In genomic region chr18:46302866-46303485, GRCh38 we compare ENCODE assay signal across 28 cellular contexts.
DNase-seq lines count a peak whose midpoint lies in the region; ATAC-seq lines count a peak whose summit lies in the region.
"Had no signal": no experiment of that assay in that cellular context is flagged by ENCODE, and none has a peak within 500 bp of the region (broad histone marks: within the 10 kb centered on the region; RNA-seq: fewer than 3 reads in every experiment).

No MANE protein-coding gene starts in this region.

- 82% methylated on average over 11 of the region's 11 CpGs for WGBS in right cardiac atrium

- no peak overlapping the region for H3K27ac Mint-ChIP-seq in activated naive CD8-positive, alpha-beta T cell treated with anti-CD3 and anti-CD28 coated beads, Interleukin-2, amount 10 ng/mL, durations not matched to agents 7 days and 5 days
- no peak overlapping the region for H3K27ac Mint-ChIP-seq in activated naive CD8-positive, alpha-beta T cell treated with anti-CD3 and anti-CD28 coated beads, Interleukin-2, amount 50 U/mL, for 24 hours
- H3K27ac Mint-ChIP-seq in stimulated activated naive CD8-positive, alpha-beta T cell treated with anti-CD3 and anti-CD28 coated beads, Interleukin-15, amount 100 ng/mL, for 72 hours: peak overlapping the region in 1 of 2 donors; percentile 2

- POLR2A ChIA-PET in activated naive CD8-positive, alpha-beta T cell treated with anti-CD3 and anti-CD28 coated beads, Interleukin-2, amount 10 ng/mL, durations not matched to agents 7 days and 5 days (lab: Charles Lee): no interaction called here

- H3K4me1 ChIP-seq in SJCRH30: peaks cover 8% of the 10 kb centered on the region; the same call in 1 of the 2 replicates
- no peaks in the 10 kb centered on the region for H3K4me1 ChIP-seq in right cardiac atrium (ENCODE audit: control insufficient read depth, insufficient read depth, low read length)
- H3K4me1 ChIP-seq: adrenal gland, breast epithelium, heart left ventricle, testis, vagina had no signal

- peaks cover 28% of the 10 kb centered on the region for H3K27me3 Mint-ChIP-seq in activated naive CD8-positive, alpha-beta T cell treated with anti-CD3 and anti-CD28 coated beads, Interleukin-2, amount 10 ng/mL, durations not matched to agents 7 days and 5 days
- H3K27me3 Mint-ChIP-seq in activated naive CD8-positive, alpha-beta T cell treated with anti-CD3 and anti-CD28 coated beads, Interleukin-2, amount 50 U/mL, for 24 hours: peaks cover 8% of the 10 kb centered on the region
- peaks cover 34% of the 10 kb centered on the region for H3K27me3 Mint-ChIP-seq in stimulated activated naive CD8-positive, alpha-beta T cell treated with anti-CD3 and anti-CD28 coated beads, Interleukin-15, amount 100 ng/mL, for 72 hours

- H3K27ac ChIP-seq in SJCRH30 (no peak overlapping the region), right cardiac atrium (ENCODE audit: low read length) (no peak overlapping the region)
- H3K27ac ChIP-seq: adrenal gland, breast epithelium, heart left ventricle, testis, vagina had no signal

- H3K9me3 Mint-ChIP-seq in activated naive CD8-positive, alpha-beta T cell treated with anti-CD3 and anti-CD28 coated beads, Interleukin-2, amount 10 ng/mL, durations not matched to agents 7 days and 5 days: peaks cover 3% of the 10 kb centered on the region
- peaks cover 12% of the 10 kb centered on the region for H3K9me3 Mint-ChIP-seq in activated naive CD8-positive, alpha-beta T cell treated with anti-CD3 and anti-CD28 coated beads, Interleukin-2, amount 50 U/mL, for 24 hours
- H3K9me3 Mint-ChIP-seq in stimulated activated naive CD8-positive, alpha-beta T cell treated with anti-CD3 and anti-CD28 coated beads, Interleukin-15, amount 100 ng/mL, for 72 hours: peaks cover 11 to 14% of the 10 kb centered on the region in 2 donors

- peaks cover 6% of the 10 kb centered on the region for H3K4me1 Mint-ChIP-seq in activated naive CD8-positive, alpha-beta T cell treated with anti-CD3 and anti-CD28 coated beads, Interleukin-2, amount 10 ng/mL, durations not matched to agents 7 days and 5 days
- peaks cover 6% of the 10 kb centered on the region for H3K4me1 Mint-ChIP-seq in activated naive CD8-positive, alpha-beta T cell treated with anti-CD3 and anti-CD28 coated beads, Interleukin-2, amount 50 U/mL, for 24 hours
- H3K4me1 Mint-ChIP-seq in stimulated activated naive CD8-positive, alpha-beta T cell treated with anti-CD3 and anti-CD28 coated beads, Interleukin-15, amount 100 ng/mL, for 72 hours: peaks cover 14% of the 10 kb centered on the region

- no peak for DNase-seq in activated naive CD8-positive, alpha-beta T cell treated with anti-CD3 and anti-CD28 coated beads, Interleukin-2, amount 10 ng/mL, durations not matched to agents 7 days and 5 days
- DNase-seq in activated naive CD8-positive, alpha-beta T cell treated with anti-CD3 and anti-CD28 coated beads, Interleukin-2, amount 50 U/mL, for 24 hours: no peak
- peak; percentile 71 to 77 for DNase-seq in SJCRH30
- DNase-seq in islet precursor cell: peak; percentile 31
- no peak for DNase-seq in DMS153 (lab: John Stamatoyannopoulos, UW)
- no peak for DNase-seq in right cardiac atrium
- DNase-seq in stimulated activated naive CD8-positive, alpha-beta T cell treated with anti-CD3 and anti-CD28 coated beads, Interleukin-15, amount 100 ng/mL, for 72 hours: no peak
- no peak for DNase-seq in DMS114 treated with DMSO at 0.1 percent for 48 hours (lab: John Stamatoyannopoulos, UW; ENCODE audit: unreplicated experiment)
- DNase-seq: activated gamma-delta T cell; adrenal gland; C1 segment of cervical spinal cord; DMS 273 treated with DMSO at 0.1 percent for 48 hours; effector memory CD4-positive, alpha-beta T cell; foreskin fibroblast; GDM1; heart left ventricle; KG1; left cardiac atrium; NCI-H1436 treated with DMSO at 0.1 percent for 48 hours; NCI-H526 treated with DMSO at 0.1 percent for 48 hours; occipital lobe; stimulated activated CD4-positive, alpha-beta T cell treated with anti-CD3 and anti-CD28 coated beads, Interleukin-4, amount 100 ng/mL, for 1 hour; stimulated activated naive CD4-positive, alpha-beta T cell; testis had no signal

- peak overlapping the region; percentile 38 for H3K4me3 ChIP-seq in SJCRH30
- H3K4me3 ChIP-seq in right cardiac atrium (ENCODE audit: low read length): no peak overlapping the region
- H3K4me3 ChIP-seq: adrenal gland, breast epithelium, heart left ventricle, smooth muscle cell, testis, vagina had no signal

- H3K4me3 Mint-ChIP-seq in activated naive CD8-positive, alpha-beta T cell treated with anti-CD3 and anti-CD28 coated beads, Interleukin-2, amount 10 ng/mL, durations not matched to agents 7 days and 5 days: peak overlapping the region; percentile 38
- no peak overlapping the region for H3K4me3 Mint-ChIP-seq in activated naive CD8-positive, alpha-beta T cell treated with anti-CD3 and anti-CD28 coated beads, Interleukin-2, amount 50 U/mL, for 24 hours
- H3K4me3 Mint-ChIP-seq in stimulated activated naive CD8-positive, alpha-beta T cell treated with anti-CD3 and anti-CD28 coated beads, Interleukin-15, amount 100 ng/mL, for 72 hours: no peak overlapping the region

- no peaks in the 10 kb centered on the region for H3K36me3 ChIP-seq in SJCRH30
- H3K36me3 ChIP-seq: adrenal gland, breast epithelium, heart left ventricle, vagina had no signal

- H3K9me3 ChIP-seq in SJCRH30 (replicated peaks) (no peaks in the 10 kb centered on the region), right cardiac atrium (ENCODE audit: control insufficient read depth, low read length) (no peaks in the 10 kb centered on the region)
- H3K9me3 ChIP-seq: testis, vagina had no signal

- no peaks in the 10 kb centered on the region for H3K27me3 ChIP-seq in SJCRH30
- no peaks in the 10 kb centered on the region for H3K27me3 ChIP-seq in right cardiac atrium (ENCODE audit: control insufficient read depth, insufficient read depth)
- H3K27me3 ChIP-seq: adrenal gland, breast epithelium, heart left ventricle, testis, vagina had no signal

- no peak for ATAC-seq in activated naive CD8-positive, alpha-beta T cell treated with anti-CD3 and anti-CD28 coated beads, Interleukin-2, amount 10 ng/mL, durations not matched to agents 7 days and 5 days (ENCODE audit: low read depth)
- no peak for ATAC-seq in activated naive CD8-positive, alpha-beta T cell treated with anti-CD3 and anti-CD28 coated beads, Interleukin-2, amount 50 U/mL, for 24 hours
- no peak for ATAC-seq in right cardiac atrium
- no peak for ATAC-seq in stimulated activated naive CD8-positive, alpha-beta T cell treated with anti-CD3 and anti-CD28 coated beads, Interleukin-15, amount 100 ng/mL, for 72 hours
- ATAC-seq: heart left ventricle, left cardiac atrium, SK-N-SH treated with all-trans-retinoic acid at 6 μM for 48 hours had no signal

- peaks cover 2% of the 10 kb centered on the region for H3K36me3 Mint-ChIP-seq in activated naive CD8-positive, alpha-beta T cell treated with anti-CD3 and anti-CD28 coated beads, Interleukin-2, amount 10 ng/mL, durations not matched to agents 7 days and 5 days
- peaks cover 1% of the 10 kb centered on the region for H3K36me3 Mint-ChIP-seq in activated naive CD8-positive, alpha-beta T cell treated with anti-CD3 and anti-CD28 coated beads, Interleukin-2, amount 50 U/mL, for 24 hours (ENCODE audit: low read depth)

- intact Hi-C loops in right cardiac atrium (cut with DNase I): no loop called here

Comparison
In these comparisons a context has a peak if more than half of its experiments do, and no peak if none do; other contexts are left out.
1. DNase-seq: peak in SJCRH30 (2 of 2) and islet precursor cell (single experiment); none in activated naive CD8-positive, alpha-beta T cell treated with anti-CD3 and anti-CD28 coated beads, Interleukin-2, amount 10 ng/mL, durations not matched to agents 7 days and 5 days (single experiment), activated naive CD8-positive, alpha-beta T cell treated with anti-CD3 and anti-CD28 coated beads, Interleukin-2, amount 50 U/mL, for 24 hours (single experiment), DMS153 (single experiment), right cardiac atrium (0 of 3), stimulated activated naive CD8-positive, alpha-beta T cell treated with anti-CD3 and anti-CD28 coated beads, Interleukin-15, amount 100 ng/mL, for 72 hours (0 of 2) and DMS114 treated with DMSO at 0.1 percent for 48 hours (single experiment).